Comparison of ENCODE assay signal across 14 cellular contexts in the genomic region with DNA sequence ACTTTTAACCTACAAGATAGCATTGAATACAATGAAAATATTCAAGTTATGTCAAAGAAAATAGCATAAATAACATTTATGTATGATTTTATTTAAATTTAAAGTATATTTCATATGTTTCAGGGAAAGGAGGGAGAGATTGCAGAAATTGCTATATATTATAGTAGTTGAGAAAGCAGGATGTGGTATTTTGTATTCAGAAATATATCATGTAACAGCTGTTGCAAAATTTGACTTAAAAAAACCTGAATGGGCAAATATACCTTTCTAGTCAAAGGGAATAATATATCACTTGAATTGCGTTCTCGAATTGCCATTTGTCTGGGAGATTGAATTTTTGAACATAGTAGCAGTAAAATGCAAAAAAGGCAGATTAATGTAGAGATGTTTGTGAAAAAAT.
DNase-seq lines count a peak whose midpoint lies in the region; ATAC-seq and TF ChIP-seq lines count a peak whose summit lies in the region.
"Had no signal": no experiment of that assay in that cellular context is flagged by ENCODE, and none has a peak within 500 bp of the region (broad histone marks: within the 10 kb centered on the region; RNA-seq: fewer than 3 reads in every experiment).

No MANE protein-coding gene starts in this region.

- H3K9me3 ChIP-seq in DND-41 (ENCODE audit: insufficient read depth, low read length, severe bottlenecking): no peaks in the 10 kb centered on the region
- no peaks in the 10 kb centered on the region for H3K9me3 ChIP-seq in vagina
- H3K9me3 ChIP-seq: A549, Caco-2 had no signal

- H3K27me3 ChIP-seq in DND-41 (ENCODE audit: insufficient read depth, low read length, poor library complexity) (no peaks in the 10 kb centered on the region), vagina (no peaks in the 10 kb centered on the region)

- peak; percentile 58 for ATAC-seq in DND-41 (ENCODE audit: insufficient read depth, low read depth)
- ATAC-seq in natural killer cell: peak in 1 of 3 donors; percentile 40
- ATAC-seq: A549, GM12878, HCT116 had no signal

- H3K27ac ChIP-seq in DND-41 (ENCODE audit: low read length): peak overlapping the region; percentile 97
- H3K27ac ChIP-seq in vagina: no peak overlapping the region
- H3K27ac ChIP-seq: A549, GM23248 had no signal

- no peaks in the 10 kb centered on the region for H3K36me3 Mint-ChIP-seq in natural killer cell

- TF ChIP-seq CTCF in DND-41 (IDR thresholded peaks at IDR 0.05; ENCODE audit: borderline replicate concordance, extremely low read depth, low read length, poor library complexity, severe bottlenecking) (no peak), natural killer cell (IDR thresholded peaks at IDR 0.05) (no peak), vagina (IDR thresholded peaks at IDR 0.05) (no peak)

- no peak overlapping the region for H2AFZ ChIP-seq in DND-41 (ENCODE audit: low read depth, low read length)
- H2AFZ ChIP-seq: GM23248 had no signal

- H3K27me3 Mint-ChIP-seq in natural killer cell (ENCODE audit: low read depth in 2 of 2): no peaks in the 10 kb centered on the region
- H3K27me3 Mint-ChIP-seq: CD8-positive, alpha-beta memory T cell had no signal

- H3K4me1 ChIP-seq in DND-41 (ENCODE audit: insufficient read depth, low read length): peaks cover 55% of the 10 kb centered on the region
- H3K4me1 ChIP-seq in vagina: no peaks in the 10 kb centered on the region
- H3K4me1 ChIP-seq: A549, Caco-2 had no signal

- DNase-seq in DND-41 (no peak), Kasumi-1 (lab: John Stamatoyannopoulos, UW) (peak; percentile 25 to 30), NOMO-1 treated with dmso at 0.1 percent for 144 hours (lab: John Stamatoyannopoulos, UW; ENCODE audit: unreplicated experiment) (peak; percentile 26), natural killer cell (no peak), vagina (ENCODE audit: extremely low spot score in 2 of 2) (no peak), middle frontal gyrus (ENCODE audit: extremely low spot score, low spot score) (no peak), NCI-H2196 treated with DMSO at 0.1 percent for 48 hours (lab: John Stamatoyannopoulos, UW; ENCODE audit: unreplicated experiment) (no peak)
- DNase-seq: Caco-2; CD8-positive, alpha-beta memory T cell; GM23248 had no signal

- peak overlapping the region; percentile 49 for H3K4me3 Mint-ChIP-seq in natural killer cell
- H3K4me3 Mint-ChIP-seq: CD14-positive monocyte; CD8-positive, alpha-beta memory T cell had no signal

- H3K4me1 Mint-ChIP-seq in natural killer cell: peaks cover 46 to 59% of the 10 kb centered on the region in 2 donors

- no peaks in the 10 kb centered on the region for H3K9me3 Mint-ChIP-seq in natural killer cell
- H3K9me3 Mint-ChIP-seq: CD8-positive, alpha-beta memory T cell had no signal

- intact Hi-C loops in natural killer cell (cut with micrococcal nuclease): loop anchor here (2.0 kb wide), 1 partner anchor 29 kb away; no protein-coding TSS in a partner anchor
- intact Hi-C loops in vagina (cut with DNase I): no loop called here

- no peak for TF ChIP-seq POLR2A in vagina (IDR thresholded peaks at IDR 0.05)

- H3K9ac ChIP-seq in DND-41 (ENCODE audit: low read depth, low read length): peak overlapping the region; percentile 43; the same call in 1 of the 2 replicates
- H3K9ac ChIP-seq: GM23248 had no signal

- H3K4me3 ChIP-seq in DND-41 (ENCODE audit: low read depth in 1 of 2, low read length in 2 of 2) (no peak overlapping the region), vagina (no peak overlapping the region)
- H3K4me3 ChIP-seq: A549, GM12878, GM23248 had no signal

- no peaks in the 10 kb centered on the region for H4K20me1 ChIP-seq in DND-41 (ENCODE audit: insufficient read depth, low read length)

- 0 out of 2 replicates have a peak, but pooled peaks cover 2% of the 10 kb centered on the region for H3K79me2 ChIP-seq in DND-41 (ENCODE audit: insufficient read depth, low read length)

- H3K36me3 ChIP-seq in DND-41 (ENCODE audit: insufficient read depth, low read length) (no peaks in the 10 kb centered on the region), vagina (no peaks in the 10 kb centered on the region)

- peak overlapping the region; percentile 46; the same call in 1 of the 2 replicates for H3K4me2 ChIP-seq in DND-41 (ENCODE audit: insufficient read depth, low read length)
- H3K4me2 ChIP-seq: A549 had no signal

- H3K27ac Mint-ChIP-seq in natural killer cell: peak overlapping the region; percentile 78 to 82
- H3K27ac Mint-ChIP-seq: CD14-positive monocyte; CD8-positive, alpha-beta memory T cell had no signal

Comparison
In these comparisons a context has a peak if more than half of its experiments do, and no peak if none do; other contexts are left out.
1. DNase-seq: peak in Kasumi-1 (2 of 2) and NOMO-1 treated with dmso at 0.1 percent for 144 hours (single experiment); none in DND-41 (single experiment), natural killer cell (single experiment), vagina (0 of 2), middle frontal gyrus (single experiment) and NCI-H2196 treated with DMSO at 0.1 percent for 48 hours (single experiment).